17 cellular contexts compared by ENCODE assay signal in genomic region chr2:105522645-105523044, GRCh38.
DNase-seq lines count a peak whose midpoint lies in the region; ATAC-seq, FAIRE-seq and TF ChIP-seq lines count a peak whose summit lies in the region.
"Had no signal": no experiment of that assay in that cellular context is flagged by ENCODE, and none has a peak within 500 bp of the region (broad histone marks: within the 10 kb centered on the region; RNA-seq: fewer than 3 reads in every experiment).

No MANE protein-coding gene starts in this region.

- no peak overlapping the region for H4K12ac ChIP-seq in trophoblast cell (ENCODE audit: low read depth, low read length)

- H3K79me1 ChIP-seq in trophoblast cell (ENCODE audit: low read length), result no peaks in the 10 kb centered on the region

- no peak overlapping the region for H2BK120ac ChIP-seq in trophoblast cell (ENCODE audit: insufficient read depth, low read length, poor library complexity)

- H3K27ac ChIP-seq in KMS-11 (peak overlapping the region; percentile 12; the same call in 1 of the 2 replicates), trophoblast cell (ENCODE audit: low read depth, low read length) (no peak overlapping the region)
- H3K27ac ChIP-seq: HL-60 had no signal

- H3K18ac ChIP-seq in trophoblast cell (ENCODE audit: low read length), result no peak overlapping the region

- H3K23ac ChIP-seq in trophoblast cell (ENCODE audit: low read length), result no peak overlapping the region

- CTCF ChIA-PET in WTC11 (lab: Charles Lee), result interaction anchor here (0.7 kb wide), 1 partner anchor 195 kb away, joined by 3 read pairs; no protein-coding TSS in a partner anchor
- CTCF ChIA-PET in activated naive CD4-positive, alpha-beta T cell treated with anti-CD3 and anti-CD28 coated beads for 36 hours (lab: Charles Lee), result interaction anchor here (0.6 to 3.8 kb wide), 6 partner anchors 13 to 1500 kb away, joined by 3 to 46 read pairs (median 4); no protein-coding TSS in a partner anchor

- no CpG with 5 or more reads among the region's 4 CpGs for WGBS in trophoblast cell (ENCODE audit: extremely low coverage, insufficient coverage, insufficient read length)

- intact Hi-C loops in activated naive CD4-positive, alpha-beta T cell treated with anti-CD3 and anti-CD28 coated beads for 36 hours (cut with micrococcal nuclease), result no loop called here

- no peak overlapping the region for H3K27ac Mint-ChIP-seq in WTC11
- H3K27ac Mint-ChIP-seq in stimulated activated naive B cell treated with anti-CD40 and anti-IgM and Interleukin-4, amounts not matched to agents 10 μg/mL and 1 μg/mL and 100 μg/mL, for 72 hours, result no peak overlapping the region
- no peak overlapping the region for H3K27ac Mint-ChIP-seq in activated naive CD4-positive, alpha-beta T cell treated with anti-CD3 and anti-CD28 coated beads for 36 hours
- H3K27ac Mint-ChIP-seq: CD4-positive, CD25-positive, alpha-beta regulatory T cell had no signal

- TF ChIP-seq CTCF in KMS-11 (conservative IDR thresholded peaks at IDR 0.05; ENCODE audit: low read depth, low read length) (no peak), WTC11 (IDR thresholded peaks at IDR 0.05) (no peak)

- H3K27me3 ChIP-seq in KMS-11 (ENCODE audit: insufficient read depth, low read depth) (no peaks in the 10 kb centered on the region), trophoblast cell (ENCODE audit: insufficient read depth, low read length) (no peaks in the 10 kb centered on the region)

- peak; percentile 46 for FAIRE-seq in endometrium (lab: Jason Lieb, UNC)
- FAIRE-seq: GM12878 had no signal

- no peak overlapping the region for H4K91ac ChIP-seq in trophoblast cell (ENCODE audit: low read depth, low read length)

- H4K20me1 ChIP-seq in KMS-11 (ENCODE audit: insufficient read depth), result no peaks in the 10 kb centered on the region

- DNase-seq in left lobe of liver (ENCODE audit: low spot score), result peak; percentile 68
- peak; percentile 71 to 90 for DNase-seq in trophoblast cell
- no peak for DNase-seq in G401 (ENCODE audit: low spot score)
- no peak for DNase-seq in WTC11 (ENCODE audit: low spot score)
- DNase-seq in stimulated activated naive B cell treated with anti-CD40 and anti-IgM and Interleukin-4, amounts not matched to agents 10 μg/mL and 1 μg/mL and 100 μg/mL, for 72 hours, result no peak
- DNase-seq in activated naive CD4-positive, alpha-beta T cell treated with anti-CD3 and anti-CD28 coated beads for 36 hours, result no peak
- DNase-seq: CD4-positive, CD25-positive, alpha-beta regulatory T cell; DMS79 treated with DMSO at 0.1 percent for 48 hours; H7; MV-4-11; NCI-H1417; NCI-H1694 treated with DMSO at 0.1 percent for 48 hours; NCI-H69 had no signal

- H2BK5ac ChIP-seq in trophoblast cell (ENCODE audit: low read depth, low read length, poor library complexity), result no peak overlapping the region

- H3K4me3 Mint-ChIP-seq in WTC11, result no peak overlapping the region
- no peak overlapping the region for H3K4me3 Mint-ChIP-seq in stimulated activated naive B cell treated with anti-CD40 and anti-IgM and Interleukin-4, amounts not matched to agents 10 μg/mL and 1 μg/mL and 100 μg/mL, for 72 hours
- no peak overlapping the region for H3K4me3 Mint-ChIP-seq in activated naive CD4-positive, alpha-beta T cell treated with anti-CD3 and anti-CD28 coated beads for 36 hours
- H3K4me3 Mint-ChIP-seq: CD4-positive, CD25-positive, alpha-beta regulatory T cell had no signal

- no peaks in the 10 kb centered on the region for H3K4me1 Mint-ChIP-seq in WTC11
- no peaks in the 10 kb centered on the region for H3K4me1 Mint-ChIP-seq in stimulated activated naive B cell treated with anti-CD40 and anti-IgM and Interleukin-4, amounts not matched to agents 10 μg/mL and 1 μg/mL and 100 μg/mL, for 72 hours
- no peaks in the 10 kb centered on the region for H3K4me1 Mint-ChIP-seq in activated naive CD4-positive, alpha-beta T cell treated with anti-CD3 and anti-CD28 coated beads for 36 hours (ENCODE audit: low read depth)
- H3K4me1 Mint-ChIP-seq: CD4-positive, CD25-positive, alpha-beta regulatory T cell had no signal

- POLR2A ChIA-PET in WTC11 (lab: Charles Lee), result interaction anchor here (0.6 to 0.7 kb wide), 2 partner anchors 88 to 1069 kb away, joined by 5 to 7 read pairs; no protein-coding TSS in a partner anchor

- H3K14ac ChIP-seq in trophoblast cell (ENCODE audit: low read length), result no peak overlapping the region

- no peak overlapping the region for H3K9ac ChIP-seq in KMS-11
- H3K9ac ChIP-seq in trophoblast cell (ENCODE audit: low read length), result no peak overlapping the region

- no peak overlapping the region for H2BK12ac ChIP-seq in trophoblast cell (ENCODE audit: low read length)

- H3K36me3 ChIP-seq in KMS-11 (ENCODE audit: insufficient read depth) (no peaks in the 10 kb centered on the region), trophoblast cell (ENCODE audit: control insufficient read depth in 1 of 2, insufficient read depth in 2 of 2, low read length in 2 of 2) (no peaks in the 10 kb centered on the region)

- in situ Hi-C loops in G401 (cut with HindIII; ENCODE audit: low sequenced_read_pairs), result loop anchor here (25.0 kb wide), 1 partner anchor 135 kb away; the partner anchor contains the start of gene FHL2

- no peak overlapping the region for H2AFZ ChIP-seq in KMS-11 (ENCODE audit: low read depth)
- no peak overlapping the region for H2AFZ ChIP-seq in trophoblast cell (ENCODE audit: insufficient read depth, low read length, poor library complexity)

- H3K36me3 Mint-ChIP-seq in WTC11, result no peaks in the 10 kb centered on the region
- no peaks in the 10 kb centered on the region for H3K36me3 Mint-ChIP-seq in stimulated activated naive B cell treated with anti-CD40 and anti-IgM and Interleukin-4, amounts not matched to agents 10 μg/mL and 1 μg/mL and 100 μg/mL, for 72 hours
- no peaks in the 10 kb centered on the region for H3K36me3 Mint-ChIP-seq in activated naive CD4-positive, alpha-beta T cell treated with anti-CD3 and anti-CD28 coated beads for 36 hours (ENCODE audit: low read depth)
- H3K36me3 Mint-ChIP-seq: CD4-positive, CD25-positive, alpha-beta regulatory T cell had no signal

- H4K8ac ChIP-seq in trophoblast cell (ENCODE audit: low read depth, low read length), result no peak overlapping the region

- H3K4me2 ChIP-seq in KMS-11 (0 out of 2 replicates have a peak overlapping the region, but pooled peaks have one; percentile 15), trophoblast cell (ENCODE audit: low read length) (no peak overlapping the region)

- H3K4ac ChIP-seq in trophoblast cell (ENCODE audit: low read depth, low read length), result no peak overlapping the region

- no peak overlapping the region for H3K4me3 ChIP-seq in KMS-11 (IDR thresholded peaks at IDR 0.05; ENCODE audit: insufficient read depth, low read depth, low read length)
- no peak overlapping the region for H3K4me3 ChIP-seq in trophoblast cell (ENCODE audit: low read depth, low read length)
- H3K4me3 ChIP-seq: GM12878 had no signal

- H3K4me1 ChIP-seq in KMS-11 (ENCODE audit: low read depth, poor library complexity, severe bottlenecking) (peaks cover 28% of the 10 kb centered on the region), trophoblast cell (ENCODE audit: control insufficient read depth in 1 of 2, insufficient read depth in 2 of 2, low read length in 2 of 2) (no peaks in the 10 kb centered on the region)

- H3K79me2 ChIP-seq in KMS-11 (ENCODE audit: insufficient read depth, low read depth) (no peaks in the 10 kb centered on the region), trophoblast cell (ENCODE audit: control insufficient read depth, insufficient read depth, low read length, poor library complexity) (no peaks in the 10 kb centered on the region)

- H3K27me3 Mint-ChIP-seq in WTC11 (ENCODE audit: low read depth), result no peaks in the 10 kb centered on the region
- peaks cover 0 to 3% of the 10 kb centered on the region in 2 donors for H3K27me3 Mint-ChIP-seq in stimulated activated naive B cell treated with anti-CD40 and anti-IgM and Interleukin-4, amounts not matched to agents 10 μg/mL and 1 μg/mL and 100 μg/mL, for 72 hours
- no peaks in the 10 kb centered on the region for H3K27me3 Mint-ChIP-seq in activated naive CD4-positive, alpha-beta T cell treated with anti-CD3 and anti-CD28 coated beads for 36 hours (ENCODE audit: low read depth)

- ATAC-seq in left lobe of liver, result peak; percentile 28
- no peak for ATAC-seq in WTC11
- no peak for ATAC-seq in stimulated activated naive B cell treated with anti-CD40 and anti-IgM and Interleukin-4, amounts not matched to agents 10 μg/mL and 1 μg/mL and 100 μg/mL, for 72 hours (replicated peaks)
- ATAC-seq: GM12878 had no signal

- H3K9me3 Mint-ChIP-seq in WTC11, result peaks cover 5% of the 10 kb centered on the region; the same call in 1 of the 2 replicates
- H3K9me3 Mint-ChIP-seq in stimulated activated naive B cell treated with anti-CD40 and anti-IgM and Interleukin-4, amounts not matched to agents 10 μg/mL and 1 μg/mL and 100 μg/mL, for 72 hours, result no peaks in the 10 kb centered on the region
- no peaks in the 10 kb centered on the region for H3K9me3 Mint-ChIP-seq in activated naive CD4-positive, alpha-beta T cell treated with anti-CD3 and anti-CD28 coated beads for 36 hours
- H3K9me3 Mint-ChIP-seq: CD4-positive, CD25-positive, alpha-beta regulatory T cell had no signal

- H2AK5ac ChIP-seq in trophoblast cell (ENCODE audit: low read length), result no peak overlapping the region

- H3K9me3 ChIP-seq in trophoblast cell (ENCODE audit: insufficient read depth, low read depth, low read length), result peaks cover 4% of the 10 kb centered on the region

TF ChIP-seq in WTC11, 78 proteins besides CTCF, POLR2A, EP300 and RAD21:
- TF ChIP-seq JAZF1 (CRISPR knock-in tag; IDR thresholded peaks at IDR 0.05), result no peak
- TF ChIP-seq ETV6 (CRISPR knock-in tag; IDR thresholded peaks at IDR 0.05), result no peak
- no peak for TF ChIP-seq RELA (CRISPR knock-in tag; IDR thresholded peaks at IDR 0.05; ENCODE audit: borderline replicate concordance)
- TF ChIP-seq HMGA2 (CRISPR knock-in tag; IDR thresholded peaks at IDR 0.05), result no peak
- TF ChIP-seq SMAD3 (CRISPR knock-in tag; IDR thresholded peaks at IDR 0.05; ENCODE audit: borderline replicate concordance), result no peak
TF ChIP-seq in WTC11: peak in this region for 0.

Comparison
In these comparisons a context has a peak if more than half of its experiments do, and no peak if none do; other contexts are left out.
1. DNase-seq: peak in left lobe of liver (single experiment) and trophoblast cell (2 of 2); none in G401 (single experiment), WTC11 (single experiment), stimulated activated naive B cell treated with anti-CD40 and anti-IgM and Interleukin-4, amounts not matched to agents 10 μg/mL and 1 μg/mL and 100 μg/mL, for 72 hours (single experiment) and activated naive CD4-positive, alpha-beta T cell treated with anti-CD3 and anti-CD28 coated beads for 36 hours (single experiment).